Comparison of ENCODE assay signal across 9 cellular contexts in genomic region chr22:38732251-38732815, GRCh38. TPM values are rescaled to one million over a fixed set of nuclear protein-coding genes. Genes with fewer than 3 reads are reported as not detected.
DNase-seq lines count a peak whose midpoint lies in the region; ATAC-seq and TF ChIP-seq lines count a peak whose summit lies in the region.
"Had no signal": no experiment of that assay in that cellular context is flagged by ENCODE, and none has a peak within 500 bp of the region (broad histone marks: within the 10 kb centered on the region; RNA-seq: fewer than 3 reads in every experiment).

No MANE protein-coding gene starts in this region.

- no peak overlapping the region for H3K27ac ChIP-seq in foreskin keratinocyte

- no peak overlapping the region for H3K27ac Mint-ChIP-seq in mesothelial cell of epicardium

- no peaks in the 10 kb centered on the region for H3K4me1 ChIP-seq in foreskin keratinocyte

- no peaks in the 10 kb centered on the region for H3K4me1 Mint-ChIP-seq in mesothelial cell of epicardium

- no peak for ATAC-seq in foreskin keratinocyte
- peak; percentile 3 for ATAC-seq in sciatic nerve
- no peak for ATAC-seq in HG02610 (IDR thresholded peaks at IDR 0.05; ENCODE audit: unreplicated experiment)

- no peaks in the 10 kb centered on the region for H3K27me3 Mint-ChIP-seq in mesothelial cell of epicardium (ENCODE audit: low read depth)

- H3K36me3 Mint-ChIP-seq in mesothelial cell of epicardium = peaks cover 19% of the 10 kb centered on the region

- no peak overlapping the region for H3K4me3 Mint-ChIP-seq in mesothelial cell of epicardium

- no peaks in the 10 kb centered on the region for H3K27me3 ChIP-seq in foreskin keratinocyte

- peak; percentile 52 for DNase-seq in DMS 273 (lab: John Stamatoyannopoulos, UW; ENCODE audit: unreplicated experiment)
- DNase-seq in DMS 273 treated with DMSO at 0.1 percent for 48 hours (lab: John Stamatoyannopoulos, UW) = no peak
- peak; percentile 46 for DNase-seq in NCI-H2171 treated with DMSO at 0.1 percent for 48 hours (lab: John Stamatoyannopoulos, UW)
- DNase-seq in foreskin keratinocyte = no peak
- DNase-seq in sciatic nerve (ENCODE audit: low spot score) = no peak
- no peak for DNase-seq in HUDEP-2 (lab: John Stamatoyannopoulos, UW; ENCODE audit: unreplicated experiment in 76 of 76)
- DNase-seq in mesothelial cell of epicardium (ENCODE audit: low spot score in 2 of 2, unreplicated experiment in 2 of 2) = no peak
- DNase-seq: NCI-H748 treated with DMSO at 0.1 percent for 48 hours had no signal

- peak; percentile 9 for TF ChIP-seq CTCF in foreskin keratinocyte (conservative IDR thresholded peaks at IDR 0.05)
- no peak for TF ChIP-seq CTCF in mesothelial cell of epicardium (IDR thresholded peaks at IDR 0.05; ENCODE audit: unreplicated experiment)

- intact Hi-C loops in sciatic nerve (cut with DNase I) = no loop called here

- no peaks in the 10 kb centered on the region for H3K9me3 Mint-ChIP-seq in mesothelial cell of epicardium

RNA-seq across cellular contexts. Expression of gene SUN2, which starts 23.5 kb away (rescaled TPM):
- 47.7 and 48.4 TPM in 2 replicates for total RNA-seq in foreskin keratinocyte
- 29.9 and 33.0 TPM in 2 replicates for polyA plus RNA-seq in foreskin keratinocyte
- total RNA-seq in sciatic nerve = 207 TPM
- total RNA-seq in mesothelial cell of epicardium = 59.8 to 63.0 TPM (median 61.2 TPM) in 3 replicates

RNA-seq across cellular contexts. Expression of gene GTPBP1, which starts 26.6 kb away (rescaled TPM):
- 27.5 and 33.2 TPM in 2 replicates for total RNA-seq in foreskin keratinocyte
- 13.1 and 13.5 TPM in 2 replicates for polyA plus RNA-seq in foreskin keratinocyte
- total RNA-seq in sciatic nerve = 55.5 TPM
- 71.6 to 74.3 TPM (median 73.1 TPM) in 3 replicates for total RNA-seq in mesothelial cell of epicardium

RNA-seq across cellular contexts. Expression of gene JOSD1, which starts 31.6 kb away (rescaled TPM):
- total RNA-seq in foreskin keratinocyte (52.3 and 55.9 TPM in 2 replicates), sciatic nerve (54.6 TPM), mesothelial cell of epicardium (58.4 to 59.6 TPM (median 59.6 TPM) in 3 replicates)
- polyA plus RNA-seq in foreskin keratinocyte = 30.6 and 32.4 TPM in 2 replicates

RNA-seq across cellular contexts. Expression of gene TOMM22, which starts 50.6 kb away (rescaled TPM):
- total RNA-seq in foreskin keratinocyte = 81.5 and 83.3 TPM in 2 replicates
- 107 and 127 TPM in 2 replicates for polyA plus RNA-seq in foreskin keratinocyte
- total RNA-seq in sciatic nerve = 35.3 TPM
- total RNA-seq in mesothelial cell of epicardium = 59.7 to 68.1 TPM (median 61.4 TPM) in 3 replicates

Comparison
In these comparisons a context has a peak if more than half of its experiments do, and no peak if none do; other contexts are left out.
1. DNase-seq: peak in DMS 273 (single experiment) and NCI-H2171 treated with DMSO at 0.1 percent for 48 hours (single experiment); none in DMS 273 treated with DMSO at 0.1 percent for 48 hours (single experiment), foreskin keratinocyte (0 of 2), sciatic nerve (single experiment), HUDEP-2 (0 of 76) and mesothelial cell of epicardium (0 of 2).